23 cellular contexts compared by ENCODE assay signal in the genomic region with DNA sequence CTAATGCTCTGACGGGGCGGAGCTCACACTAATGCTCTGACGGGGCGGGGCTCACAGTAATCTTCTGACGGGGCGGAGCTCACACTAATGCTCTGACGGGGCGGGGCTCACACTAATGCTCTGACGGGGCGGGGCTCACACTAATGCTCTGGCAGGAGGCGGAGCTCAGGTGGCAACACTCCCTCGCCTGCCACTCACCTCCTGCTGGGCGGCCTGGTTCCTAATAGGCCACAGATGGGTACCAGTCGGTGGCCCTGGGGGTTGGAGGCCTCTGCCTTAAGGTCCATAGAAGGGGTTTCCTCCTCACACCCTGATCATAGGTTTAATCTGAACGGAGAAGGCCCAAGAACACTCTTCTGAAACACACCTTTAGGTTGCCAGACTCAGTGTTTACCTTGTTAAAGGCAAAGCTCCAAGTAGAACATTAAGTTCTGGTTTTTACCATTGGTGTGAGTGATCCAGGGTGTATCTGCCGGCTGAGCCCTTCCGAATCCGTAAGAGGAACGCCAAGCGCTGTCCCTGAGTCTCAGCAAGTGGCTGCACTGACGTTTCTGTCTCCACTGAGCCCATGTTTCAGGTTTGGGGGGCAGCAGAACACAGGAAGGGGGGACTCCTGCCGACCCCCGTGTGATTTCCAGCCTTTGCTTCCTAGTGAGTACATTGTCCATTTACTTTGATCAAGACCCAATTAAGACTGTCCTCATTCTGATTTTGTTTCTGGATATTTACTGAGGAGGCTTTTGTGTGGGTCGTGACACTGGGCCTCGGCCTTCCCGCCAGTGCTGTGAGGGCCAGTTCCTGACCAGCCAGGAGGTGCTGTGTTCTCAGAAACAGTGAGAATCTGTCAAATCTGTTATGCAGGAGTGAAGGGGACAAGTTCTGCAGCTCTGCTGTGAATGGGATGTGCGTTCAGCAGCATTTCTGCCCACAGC. TPM values are rescaled to one million over a fixed set of nuclear protein-coding genes. Genes with fewer than 3 reads are reported as not detected.
DNase-seq lines count a peak whose midpoint lies in the region; ATAC-seq, FAIRE-seq and TF ChIP-seq lines count a peak whose summit lies in the region.
"Had no signal": no experiment of that assay in that cellular context is flagged by ENCODE, and none has a peak within 500 bp of the region (broad histone marks: within the 10 kb centered on the region; RNA-seq: fewer than 3 reads in every experiment).

No MANE protein-coding gene starts in this region.

- peaks cover 24% of the 10 kb centered on the region for H3K4me1 ChIP-seq in astrocyte (ENCODE audit: insufficient read depth, low read length)
- H3K4me1 ChIP-seq: adrenal gland, breast epithelium had no signal

- peak overlapping the region; percentile 99 for H3K27ac Mint-ChIP-seq in HFFc6
- H3K27ac Mint-ChIP-seq in astrocyte (ENCODE audit: unreplicated experiment): no peak overlapping the region
- no peak overlapping the region for H3K27ac Mint-ChIP-seq in activated T-helper 2 cell treated with anti-CD3 and anti-CD28 coated beads, Interferon-gamma antibody, Interleukin-2, Interleukin-4, amounts not matched to agents 10 μg/mL and 5 μg/mL and 100 μg/mL, durations not matched to agents 14 hours and 24 hours and 36 hours
- H3K27ac Mint-ChIP-seq: activated CD4-positive, alpha-beta T cell treated with anti-CD3 and anti-CD28 coated beads, Interleukin-2, amount 10 ng/mL, durations not matched to agents 24 days and 14 days; mesothelial cell of epicardium; natural killer cell treated with Interleukin-12 subunit alpha and Interleukin-12 subunit beta and Interleukin-15 and Interleukin-18, amount 100 ng/mL, for 72 hours had no signal

- H3K4me1 Mint-ChIP-seq in HFFc6 (ENCODE audit: low read depth) (peaks cover 34% of the 10 kb centered on the region), astrocyte (ENCODE audit: low read depth, unreplicated experiment) (peaks cover 11% of the 10 kb centered on the region)
- H3K4me1 Mint-ChIP-seq in activated T-helper 2 cell treated with anti-CD3 and anti-CD28 coated beads, Interferon-gamma antibody, Interleukin-2, Interleukin-4, amounts not matched to agents 10 μg/mL and 5 μg/mL and 100 μg/mL, durations not matched to agents 14 hours and 24 hours and 36 hours (ENCODE audit: low read depth): no peaks in the 10 kb centered on the region
- H3K4me1 Mint-ChIP-seq: activated CD4-positive, alpha-beta T cell treated with anti-CD3 and anti-CD28 coated beads, Interleukin-2, amount 10 ng/mL, durations not matched to agents 24 days and 14 days had no signal

- no peak for ATAC-seq in HG03378 (IDR thresholded peaks at IDR 0.05; ENCODE audit: unreplicated experiment)
- ATAC-seq: natural killer cell treated with Interleukin-12 subunit alpha and Interleukin-12 subunit beta and Interleukin-15 and Interleukin-18, amount 100 ng/mL, for 72 hours had no signal

- H3K36me3 Mint-ChIP-seq in HFFc6 (ENCODE audit: low read depth): no peaks in the 10 kb centered on the region
- peaks cover 2% of the 10 kb centered on the region for H3K36me3 Mint-ChIP-seq in astrocyte (ENCODE audit: low read depth, unreplicated experiment)
- no peaks in the 10 kb centered on the region for H3K36me3 Mint-ChIP-seq in activated T-helper 2 cell treated with anti-CD3 and anti-CD28 coated beads, Interferon-gamma antibody, Interleukin-2, Interleukin-4, amounts not matched to agents 10 μg/mL and 5 μg/mL and 100 μg/mL, durations not matched to agents 14 hours and 24 hours and 36 hours (ENCODE audit: low read depth)
- H3K36me3 Mint-ChIP-seq: natural killer cell treated with Interleukin-12 subunit alpha and Interleukin-12 subunit beta and Interleukin-15 and Interleukin-18, amount 100 ng/mL, for 72 hours had no signal

- no peak overlapping the region for H3K9ac ChIP-seq in astrocyte (ENCODE audit: low read length)

- no peak overlapping the region for H3K4me3 ChIP-seq in astrocyte (ENCODE audit: insufficient read depth, low read depth, low read length)
- H3K4me3 ChIP-seq: adrenal gland, breast epithelium, PC-9, SJSA1, skin epidermis, thyroid gland had no signal

- DNase-seq in HFFc6: no peak
- DNase-seq in astrocyte (ENCODE audit: low read depth): no peak
- DNase-seq in posterior vena cava (ENCODE audit: low spot score): peak; percentile 71
- DNase-seq in activated T-helper 2 cell treated with anti-CD3 and anti-CD28 coated beads, Interferon-gamma antibody, Interleukin-2, Interleukin-4, amounts not matched to agents 10 μg/mL and 5 μg/mL and 100 μg/mL, durations not matched to agents 14 hours and 24 hours and 36 hours (ENCODE audit: low spot score): no peak
- DNase-seq in stimulated activated naive CD4-positive, alpha-beta T cell (lab: John Stamatoyannopoulos, UW): no peak
- DNase-seq: activated CD4-positive, alpha-beta T cell treated with anti-CD3 and anti-CD28 coated beads, Interleukin-2, amount 10 ng/mL, durations not matched to agents 24 days and 14 days; NCI-H1048; NCI-H187 treated with DMSO at 0.1 percent for 48 hours; NCI-H2227 treated with DMSO at 0.1 percent for 48 hours; PC-9; stimulated activated naive CD4-positive, alpha-beta T cell treated with Interleukin-2 at 50 U/mL for 16 hours; T-helper 1 cell; thyroid gland had no signal

- TF ChIP-seq CTCF in C4-2B (conservative IDR thresholded peaks at IDR 0.05) (no peak), HFFc6 (IDR thresholded peaks at IDR 0.05) (no peak), astrocyte (IDR thresholded peaks at IDR 0.05; ENCODE audit: insufficient read depth, low read depth, low read length) (no peak)

- H3K27ac ChIP-seq in C4-2B: peak overlapping the region; percentile 44
- H3K27ac ChIP-seq in astrocyte (ENCODE audit: low read depth, low read length): peak overlapping the region; percentile 99
- H3K27ac ChIP-seq: adrenal gland, breast epithelium, PC-9, thyroid gland had no signal

- no peaks in the 10 kb centered on the region for H3K79me2 ChIP-seq in astrocyte (ENCODE audit: insufficient read depth, low read length)

- no peaks in the 10 kb centered on the region for H3K9me3 Mint-ChIP-seq in HFFc6
- H3K9me3 Mint-ChIP-seq in astrocyte (ENCODE audit: unreplicated experiment): peaks cover 5% of the 10 kb centered on the region
- H3K9me3 Mint-ChIP-seq in activated T-helper 2 cell treated with anti-CD3 and anti-CD28 coated beads, Interferon-gamma antibody, Interleukin-2, Interleukin-4, amounts not matched to agents 10 μg/mL and 5 μg/mL and 100 μg/mL, durations not matched to agents 14 hours and 24 hours and 36 hours: no peaks in the 10 kb centered on the region
- H3K9me3 Mint-ChIP-seq: activated CD4-positive, alpha-beta T cell treated with anti-CD3 and anti-CD28 coated beads, Interleukin-2, amount 10 ng/mL, durations not matched to agents 24 days and 14 days; mesothelial cell of epicardium; natural killer cell treated with Interleukin-12 subunit alpha and Interleukin-12 subunit beta and Interleukin-15 and Interleukin-18, amount 100 ng/mL, for 72 hours had no signal

- H4K20me1 ChIP-seq in astrocyte (ENCODE audit: insufficient read depth, low read length): no peaks in the 10 kb centered on the region

- intact Hi-C loops in posterior vena cava (cut with DNase I): no loop called here
- intact Hi-C loops in activated T-helper 2 cell treated with anti-CD3 and anti-CD28 coated beads, Interferon-gamma antibody, Interleukin-2, Interleukin-4, amounts not matched to agents 10 μg/mL and 5 μg/mL and 100 μg/mL, durations not matched to agents 14 hours and 24 hours and 36 hours (cut with micrococcal nuclease): no loop called here

- no peak overlapping the region for H3K4me2 ChIP-seq in astrocyte (ENCODE audit: low read length)
- H3K4me2 ChIP-seq: PC-9 had no signal

- H3K4me3 Mint-ChIP-seq in HFFc6 (no peak overlapping the region), astrocyte (ENCODE audit: unreplicated experiment) (no peak overlapping the region)
- H3K4me3 Mint-ChIP-seq in activated T-helper 2 cell treated with anti-CD3 and anti-CD28 coated beads, Interferon-gamma antibody, Interleukin-2, Interleukin-4, amounts not matched to agents 10 μg/mL and 5 μg/mL and 100 μg/mL, durations not matched to agents 14 hours and 24 hours and 36 hours (ENCODE audit: low read depth): no peak overlapping the region
- H3K4me3 Mint-ChIP-seq: activated CD4-positive, alpha-beta T cell treated with anti-CD3 and anti-CD28 coated beads, Interleukin-2, amount 10 ng/mL, durations not matched to agents 24 days and 14 days; mesothelial cell of epicardium; natural killer cell treated with Interleukin-12 subunit alpha and Interleukin-12 subunit beta and Interleukin-15 and Interleukin-18, amount 100 ng/mL, for 72 hours had no signal

- no peaks in the 10 kb centered on the region for H3K9me3 ChIP-seq in astrocyte (ENCODE audit: insufficient read depth, low read depth, low read length)
- H3K9me3 ChIP-seq: adrenal gland, breast epithelium, SJSA1, thyroid gland had no signal

- no peaks in the 10 kb centered on the region for H3K27me3 ChIP-seq in astrocyte (ENCODE audit: insufficient read depth, low read length)
- H3K27me3 ChIP-seq: adrenal gland, breast epithelium, SJSA1, thyroid gland had no signal

- H3K36me3 ChIP-seq in astrocyte (ENCODE audit: insufficient read depth, low read length): no peaks in the 10 kb centered on the region
- H3K36me3 ChIP-seq: adrenal gland, breast epithelium, SJSA1, thyroid gland had no signal

- FAIRE-seq in astrocyte (lab: Jason Lieb, UNC): no peak
- FAIRE-seq: TTC549 had no signal

- H2AFZ ChIP-seq in astrocyte (ENCODE audit: low read depth, low read length): no peak overlapping the region
- H2AFZ ChIP-seq: PC-9 had no signal

- H3K27me3 Mint-ChIP-seq in HFFc6 (ENCODE audit: insufficient read depth): no peaks in the 10 kb centered on the region; the same call in none of the 2 replicates
- H3K27me3 Mint-ChIP-seq in astrocyte (ENCODE audit: low read depth, unreplicated experiment): peaks cover 13% of the 10 kb centered on the region
- no peaks in the 10 kb centered on the region for H3K27me3 Mint-ChIP-seq in activated T-helper 2 cell treated with anti-CD3 and anti-CD28 coated beads, Interferon-gamma antibody, Interleukin-2, Interleukin-4, amounts not matched to agents 10 μg/mL and 5 μg/mL and 100 μg/mL, durations not matched to agents 14 hours and 24 hours and 36 hours (ENCODE audit: low read depth)
- H3K27me3 Mint-ChIP-seq: activated CD4-positive, alpha-beta T cell treated with anti-CD3 and anti-CD28 coated beads, Interleukin-2, amount 10 ng/mL, durations not matched to agents 24 days and 14 days; natural killer cell treated with Interleukin-12 subunit alpha and Interleukin-12 subunit beta and Interleukin-15 and Interleukin-18, amount 100 ng/mL, for 72 hours had no signal

RNA-seq across cellular contexts. Expression of a gene that starts 24.6 kb away (rescaled TPM):
- not detected for total RNA-seq in HFFc6 (2021; fragmentation: NEBNext Ultra II Directional; extraction: Animal tissue kit (Norgen Biotek cat#: 25700))
- total RNA-seq in astrocyte (not detected in 2 replicates), posterior vena cava (not detected)
- not detected in 2 replicates for total RNA-seq in activated T-helper 2 cell treated with anti-CD3 and anti-CD28 coated beads, Interferon-gamma antibody, Interleukin-2, Interleukin-4, amounts not matched to agents 10 μg/mL and 5 μg/mL and 100 μg/mL, durations not matched to agents 14 hours and 24 hours and 36 hours
- total RNA-seq: activated CD4-positive, alpha-beta T cell treated with anti-CD3 and anti-CD28 coated beads, Interleukin-2, amount 10 ng/mL, durations not matched to agents 24 days and 14 days; adrenal gland; HT1080; natural killer cell treated with Interleukin-12 subunit alpha and Interleukin-12 subunit beta and Interleukin-15 and Interleukin-18, amount 100 ng/mL, for 72 hours; PC-9; SJSA1; thyroid gland had no signal

RNA-seq across cellular contexts. Expression of a gene that starts 51.2 kb away (rescaled TPM):
- 1 to 10 TPM; 4.5 to 6.6 (median 6.2) TPM for total RNA-seq in HFFc6 (2021; fragmentation: NEBNext Ultra II Directional; extraction: Animal tissue kit (Norgen Biotek cat#: 25700))
- total RNA-seq in astrocyte: 5.6 and 8.8 TPM in 2 replicates
- 1 to 10 TPM; 5.8 to 6.9 TPM for total RNA-seq in posterior vena cava
- total RNA-seq in activated T-helper 2 cell treated with anti-CD3 and anti-CD28 coated beads, Interferon-gamma antibody, Interleukin-2, Interleukin-4, amounts not matched to agents 10 μg/mL and 5 μg/mL and 100 μg/mL, durations not matched to agents 14 hours and 24 hours and 36 hours: 6.5 and 7.3 TPM in 2 replicates

RNA-seq across cellular contexts. Expression of a gene that starts 51.4 kb away (rescaled TPM):
- total RNA-seq in HFFc6 (2021; fragmentation: NEBNext Ultra II Directional; extraction: Animal tissue kit (Norgen Biotek cat#: 25700)): 100 to 1,000 TPM in 4 of 6 experiments, 10 to 100 TPM in 2; 92.5 to 114 (median 109) TPM
- total RNA-seq in astrocyte: 91.7 and 102 TPM in 2 replicates
- total RNA-seq in posterior vena cava: 10 to 100 TPM; 75.2 to 80.7 TPM
- total RNA-seq in activated T-helper 2 cell treated with anti-CD3 and anti-CD28 coated beads, Interferon-gamma antibody, Interleukin-2, Interleukin-4, amounts not matched to agents 10 μg/mL and 5 μg/mL and 100 μg/mL, durations not matched to agents 14 hours and 24 hours and 36 hours: 154 and 157 TPM in 2 replicates
